Comparison of ENCODE assay signal across 1 cellular context in genomic region chr16:27449434-27450188, GRCh38.
TF ChIP-seq lines count a peak whose summit lies in the region.

No MANE protein-coding gene starts in this region.

TF ChIP-seq in GM12878, 131 proteins besides CTCF, POLR2A, EP300 and RAD21 (continued from another document and continues in another):
- TF ChIP-seq NBN (IDR thresholded peaks at IDR 0.05): 0 out of 2 replicates have a peak, but pooled peaks have one; percentile 31
- TF ChIP-seq USF2 (IDR thresholded peaks at IDR 0.05; ENCODE audit: borderline replicate concordance, low read depth, low read length): no peak
- TF ChIP-seq IRF5 (IDR thresholded peaks at IDR 0.05; ENCODE audit: borderline replicate concordance): no peak
- TF ChIP-seq ZBED1 (IDR thresholded peaks at IDR 0.05; ENCODE audit: borderline replicate concordance): peak; percentile 82; the same call in 1 of the 2 replicates
- TF ChIP-seq MYC (IDR thresholded peaks at IDR 0.05; ENCODE audit: insufficient read depth, insufficient read length, insufficient replicate concordance, low read length, severe bottlenecking): no peak
- TF ChIP-seq BCLAF1 (IDR thresholded peaks at IDR 0.05): no peak
- peak; percentile 68; the same call in 1 of the 2 replicates for TF ChIP-seq NR2F1 (conservative IDR thresholded peaks at IDR 0.05)
- TF ChIP-seq SP1 (IDR thresholded peaks at IDR 0.05; ENCODE audit: low read depth, low read length): peak; percentile 22
- TF ChIP-seq EZH2 (IDR thresholded peaks at IDR 0.05; ENCODE audit: borderline replicate concordance, control insufficient read depth, low read depth, low read length): no peak
- TF ChIP-seq CREB1 (IDR thresholded peaks at IDR 0.05; ENCODE audit: low read depth): peak; percentile 87
- TF ChIP-seq MEF2B (IDR thresholded peaks at IDR 0.05; ENCODE audit: partially characterized antibody, poor library complexity, severe bottlenecking): peak; percentile 62
- no peak for TF ChIP-seq NFYA (IDR thresholded peaks at IDR 0.05; ENCODE audit: borderline replicate concordance, low read depth, low read length)
- no peak for TF ChIP-seq SMC3 (IDR thresholded peaks at IDR 0.05; ENCODE audit: borderline replicate concordance, low read length)
- no peak for TF ChIP-seq KDM1A (IDR thresholded peaks at IDR 0.05; ENCODE audit: borderline replicate concordance)
- peak in 1 of 2 experiments; percentile 80; a peak in 2 of 4 replicates for TF ChIP-seq ETV6 (conservative IDR thresholded peaks at IDR 0.05 in 1 of 2, IDR thresholded peaks at IDR 0.05 in 1 of 2; ENCODE audit: borderline replicate concordance in 1 of 2, low read depth in 1 of 2)
- TF ChIP-seq CBFB (IDR thresholded peaks at IDR 0.05; ENCODE audit: low read depth): peak; percentile 74; the same call in 1 of the 2 replicates
- TF ChIP-seq ZNF687 (IDR thresholded peaks at IDR 0.05): peak; percentile 77
- TF ChIP-seq ELK1 (IDR thresholded peaks at IDR 0.05; ENCODE audit: low read depth, low read length): no peak
- peak; percentile 81 for TF ChIP-seq ATF7 (IDR thresholded peaks at IDR 0.05; ENCODE audit: low read depth)
- no peak for TF ChIP-seq PRDM15 (CRISPR knock-in tag; IDR thresholded peaks at IDR 0.05)
- no peak for TF ChIP-seq IRF3 (IDR thresholded peaks at IDR 0.05)
- no peak for TF ChIP-seq RBBP5 (conservative IDR thresholded peaks at IDR 0.05)
- no peak for TF ChIP-seq JUND (IDR thresholded peaks at IDR 0.05; ENCODE audit: low read depth, low read length)
- TF ChIP-seq ZNF24 (IDR thresholded peaks at IDR 0.05): 0 out of 2 replicates have a peak, but pooled peaks have one; percentile 35
- TF ChIP-seq FOXM1 (IDR thresholded peaks at IDR 0.05; ENCODE audit: low read depth, low read length): 0 out of 2 replicates have a peak, but pooled peaks have one; percentile 53
- TF ChIP-seq PKNOX1 (IDR thresholded peaks at IDR 0.05): peak; percentile 87
- no peak for TF ChIP-seq STAT3 (IDR thresholded peaks at IDR 0.05; ENCODE audit: low read depth, low read length)
- no peak for TF ChIP-seq CEBPZ (IDR thresholded peaks at IDR 0.05; ENCODE audit: low read depth, low read length)
- TF ChIP-seq SIN3A (IDR thresholded peaks at IDR 0.05; ENCODE audit: low read depth, low read length): no peak
- TF ChIP-seq IKZF2 (IDR thresholded peaks at IDR 0.05): peak; percentile 80 to 82
- TF ChIP-seq SMAD5 (IDR thresholded peaks at IDR 0.05; ENCODE audit: low read depth): no peak
- TF ChIP-seq TCF7 (IDR thresholded peaks at IDR 0.05; ENCODE audit: borderline replicate concordance): peak; percentile 77; the same call in 1 of the 2 replicates
- TF ChIP-seq SIX5 (IDR thresholded peaks at IDR 0.05; ENCODE audit: low read depth, low read length, severe bottlenecking): no peak
